28 cellular contexts compared by ENCODE assay signal in the genomic region with DNA sequence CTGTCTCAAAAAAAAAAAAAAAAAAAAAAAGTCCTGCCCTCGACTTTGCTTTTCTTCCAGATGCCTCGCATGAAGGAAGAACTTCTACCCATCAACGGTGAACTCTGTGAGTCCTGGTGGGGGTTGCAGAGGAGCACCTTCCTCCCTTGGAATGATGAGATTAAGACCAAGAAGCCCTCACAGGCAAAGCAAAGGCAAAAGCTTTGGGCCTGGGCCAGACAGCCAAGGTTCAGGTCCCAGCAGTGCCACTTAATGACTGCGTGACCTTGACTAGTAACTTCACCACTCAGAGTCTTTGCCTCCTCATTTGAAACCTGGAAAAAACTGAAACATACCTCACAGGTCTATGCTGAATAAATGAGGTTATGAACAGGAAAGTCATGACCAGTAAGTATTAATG.
"Had no signal": no experiment of that assay in that cellular context is flagged by ENCODE, and none has a peak within 500 bp of the region (broad histone marks: within the 10 kb centered on the region; RNA-seq: fewer than 3 reads in every experiment).

No MANE protein-coding gene starts in this region.

- H3K4me1 Mint-ChIP-seq: stimulated activated effector memory CD8-positive, alpha-beta T cell treated with anti-CD3 and anti-CD28 coated beads, Interleukin-12 subunit alpha, Interleukin-12 subunit beta, amount 100 ng/mL, for 72 hours; stimulated activated memory B cell treated with anti-CD40 and anti-IgM and Interleukin-4, amounts not matched to agents 10 μg/mL and 1 μg/mL and 100 μg/mL, for 72 hours; stimulated activated naive B cell treated with anti-CD40 and anti-IgM and Interleukin-4, amounts not matched to agents 10 μg/mL and 1 μg/mL and 100 μg/mL, for 72 hours; stimulated activated naive CD8-positive, alpha-beta T cell treated with anti-CD3 and anti-CD28 coated beads, Interleukin-15, amount 100 ng/mL, for 72 hours had no signal

- FAIRE-seq: urothelium cell line had no signal

- H3K36me3 Mint-ChIP-seq: stimulated activated effector memory CD8-positive, alpha-beta T cell treated with anti-CD3 and anti-CD28 coated beads, Interleukin-12 subunit alpha, Interleukin-12 subunit beta, amount 100 ng/mL, for 72 hours; stimulated activated memory B cell treated with anti-CD40 and anti-IgM and Interleukin-4, amounts not matched to agents 10 μg/mL and 1 μg/mL and 100 μg/mL, for 72 hours; stimulated activated naive B cell treated with anti-CD40 and anti-IgM and Interleukin-4, amounts not matched to agents 10 μg/mL and 1 μg/mL and 100 μg/mL, for 72 hours; type B pancreatic cell had no signal

- H3K9me3 ChIP-seq: stomach, testis, thoracic aorta, thyroid gland, tibial artery, tibial nerve, transverse colon, upper lobe of left lung, upper lobe of right lung, uterus, vagina had no signal

- H3K4me3 ChIP-seq: stomach, testis, thoracic aorta, thyroid gland, tibial artery, tibial nerve, transverse colon, upper lobe of left lung, upper lobe of right lung, uterus, vagina had no signal

- DNase-seq: stimulated activated CD4-positive, alpha-beta T cell treated with anti-CD3 and anti-CD28 coated beads, Interleukin-2, amount 100 ng/mL, for 48 hours; stimulated activated CD4-positive, alpha-beta T cell treated with anti-CD3 and anti-CD28 coated beads, Interleukin-4, amount 100 ng/mL, for 1 hour; stimulated activated CD4-positive, alpha-beta T cell treated with anti-CD3 and anti-CD28 coated beads, Interleukin-4, amount 100 ng/mL, for 24 hours; stimulated activated CD4-positive, alpha-beta T cell treated with anti-CD3 and anti-CD28 coated beads, Interleukin-4, amount 100 ng/mL, for 4 hours; stimulated activated CD8-positive, alpha-beta memory T cell treated with anti-CD3 and anti-CD28 coated beads, Interleukin-4, amount 100 ng/mL, for 48 hours; stimulated activated naive B cell treated with anti-CD40 and anti-IgM and Interleukin-4, amounts not matched to agents 10 μg/mL and 1 μg/mL and 100 μg/mL, for 72 hours; stimulated activated naive CD4-positive, alpha-beta T cell; stimulated activated naive CD4-positive, alpha-beta T cell treated with Interleukin-2 at 50 U/mL for 16 hours; stimulated activated naive CD8-positive, alpha-beta T cell treated with anti-CD3 and anti-CD28 coated beads, Interleukin-15, amount 100 ng/mL, for 72 hours; stimulated activated naive CD8-positive, alpha-beta T cell treated with anti-CD3 and anti-CD28 coated beads, Interleukin-15, Interleukin-2, amounts not matched to agents 100 U/mL and 50 U/mL, for 24 hours; stomach; substantia nigra; testis; thyroid gland; tibial artery; transverse colon; trophoblast cell; upper lobe of left lung; upper lobe of right lung; uterus had no signal

- H3K4me3 Mint-ChIP-seq: stimulated activated effector memory CD8-positive, alpha-beta T cell treated with anti-CD3 and anti-CD28 coated beads, Interleukin-12 subunit alpha, Interleukin-12 subunit beta, amount 100 ng/mL, for 72 hours; stimulated activated memory B cell treated with anti-CD40 and anti-IgM and Interleukin-4, amounts not matched to agents 10 μg/mL and 1 μg/mL and 100 μg/mL, for 72 hours; stimulated activated naive B cell treated with anti-CD40 and anti-IgM and Interleukin-4, amounts not matched to agents 10 μg/mL and 1 μg/mL and 100 μg/mL, for 72 hours; stimulated activated naive CD8-positive, alpha-beta T cell treated with anti-CD3 and anti-CD28 coated beads, Interleukin-15, amount 100 ng/mL, for 72 hours; stimulated activated naive CD8-positive, alpha-beta T cell treated with anti-CD3 and anti-CD28 coated beads, Interleukin-15, Interleukin-2, amounts not matched to agents 100 ng/mL and 50 ng/mL, for 24 hours; type B pancreatic cell had no signal

- H3K9me3 Mint-ChIP-seq: stimulated activated memory B cell treated with anti-CD40 and anti-IgM and Interleukin-4, amounts not matched to agents 10 μg/mL and 1 μg/mL and 100 μg/mL, for 72 hours; stimulated activated naive CD8-positive, alpha-beta T cell treated with anti-CD3 and anti-CD28 coated beads, Interleukin-15, amount 100 ng/mL, for 72 hours; stimulated activated naive CD8-positive, alpha-beta T cell treated with anti-CD3 and anti-CD28 coated beads, Interleukin-15, Interleukin-2, amounts not matched to agents 100 ng/mL and 50 ng/mL, for 24 hours had no signal

- H3K36me3 ChIP-seq: stomach, thoracic aorta, thyroid gland, tibial artery, tibial nerve, transverse colon, upper lobe of left lung, upper lobe of right lung, uterus, vagina had no signal

- H3K27ac ChIP-seq: stomach, testis, thoracic aorta, thyroid gland, tibial artery, tibial nerve, transverse colon, upper lobe of left lung, upper lobe of right lung, uterus, vagina had no signal

- H3K4me1 ChIP-seq: stomach, testis, thyroid gland, tibial artery, tibial nerve, transverse colon, upper lobe of left lung, upper lobe of right lung, uterus, vagina had no signal

- H3K27me3 ChIP-seq: testis, thyroid gland, tibial artery, tibial nerve, transverse colon, upper lobe of left lung, upper lobe of right lung, uterus, vagina had no signal

- H3K27ac Mint-ChIP-seq: stimulated activated effector memory CD8-positive, alpha-beta T cell treated with anti-CD3 and anti-CD28 coated beads, Interleukin-12 subunit alpha, Interleukin-12 subunit beta, amount 100 ng/mL, for 72 hours; stimulated activated memory B cell treated with anti-CD40 and anti-IgM and Interleukin-4, amounts not matched to agents 10 μg/mL and 1 μg/mL and 100 μg/mL, for 72 hours; stimulated activated naive B cell treated with anti-CD40 and anti-IgM and Interleukin-4, amounts not matched to agents 10 μg/mL and 1 μg/mL and 100 μg/mL, for 72 hours; stimulated activated naive CD8-positive, alpha-beta T cell treated with anti-CD3 and anti-CD28 coated beads, Interleukin-15, amount 100 ng/mL, for 72 hours; stimulated activated naive CD8-positive, alpha-beta T cell treated with anti-CD3 and anti-CD28 coated beads, Interleukin-15, Interleukin-2, amounts not matched to agents 100 ng/mL and 50 ng/mL, for 24 hours; type B pancreatic cell had no signal
